8 cellular contexts compared by ENCODE assay signal in the genomic region with DNA sequence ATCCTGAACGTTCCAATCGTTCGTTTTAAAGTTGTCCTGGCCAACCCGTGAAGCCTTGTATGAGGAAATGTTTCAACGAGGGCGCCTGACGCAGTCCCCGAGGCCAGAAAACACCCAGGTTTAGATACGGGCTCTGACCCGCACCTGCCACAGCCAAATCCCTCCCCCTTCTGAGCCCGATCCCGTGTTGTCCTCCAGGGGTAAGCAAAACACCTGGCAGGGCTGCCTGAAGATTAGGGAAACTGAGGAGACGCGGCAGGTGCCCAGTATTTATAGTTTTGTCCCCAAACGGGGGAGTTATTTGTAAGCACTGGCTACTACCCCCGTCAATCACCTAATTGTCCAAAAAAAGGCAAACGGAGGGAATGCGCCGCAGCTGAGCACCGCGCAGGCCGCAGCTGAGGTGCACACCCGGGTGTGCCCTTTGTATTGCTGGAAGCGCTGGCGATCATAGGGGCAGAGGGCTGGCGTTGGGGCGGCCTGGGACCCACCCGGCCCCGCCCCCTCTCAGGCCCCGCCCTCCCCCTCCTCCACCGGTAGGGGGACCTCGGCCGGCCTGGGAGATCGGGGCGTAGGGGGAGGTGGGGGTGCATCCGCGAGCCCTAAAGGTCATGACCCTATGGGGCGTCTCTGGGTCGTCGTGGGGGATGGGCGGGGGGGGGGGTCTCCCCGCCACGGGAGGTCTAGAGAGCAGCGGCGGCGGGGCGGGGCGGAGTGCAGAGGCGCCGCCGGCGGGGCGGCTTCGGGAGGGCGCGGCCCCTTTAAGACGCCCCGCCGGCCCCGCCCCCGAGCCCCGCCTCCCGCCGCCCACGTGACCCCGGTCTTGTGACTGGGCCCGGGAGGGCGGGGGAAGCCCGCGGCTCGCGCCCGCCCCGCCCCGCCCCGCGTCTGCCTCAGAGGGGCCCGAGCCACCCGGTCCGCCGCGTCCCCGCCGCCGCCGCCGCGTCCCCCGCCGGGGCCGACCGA. TPM values are rescaled to one million over a fixed set of nuclear protein-coding genes. Genes with fewer than 3 reads are reported as not detected.
DNase-seq lines count a peak whose midpoint lies in the region; ATAC-seq and TF ChIP-seq lines count a peak whose summit lies in the region.

A gene with protein sequence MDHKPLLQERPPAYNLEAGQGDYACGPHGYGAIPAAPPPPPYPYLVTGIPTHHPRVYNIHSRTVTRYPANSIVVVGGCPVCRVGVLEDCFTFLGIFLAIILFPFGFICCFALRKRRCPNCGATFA (plus strand): TSS at position 896 of the 966 bp plus-strand sequence. CDS start 110 bp downstream, outside the sequence.

- no peaks in the 10 kb centered on the region for H3K9me3 Mint-ChIP-seq in chondrocyte (ENCODE audit: low read depth)

- peak; percentile 95 for DNase-seq in AG08395 (ENCODE audit: low spot score)
- peak; percentile 57 for DNase-seq in NCI-H446 treated with DMSO at 0.1 percent for 48 hours (lab: John Stamatoyannopoulos, UW)
- peak; percentile 84 to 88 for DNase-seq in activated CD4-positive, alpha-beta T cell treated with anti-CD3 and anti-CD28 coated beads for 24 hours (ENCODE audit: low read depth in 2 of 2)
- no peak for DNase-seq in chondrocyte (ENCODE audit: low spot score)
- peak; percentile 93 for DNase-seq in kidney tubule cell (ENCODE audit: low spot score)
- peak; percentile 85 to 95 (median 88) for DNase-seq in stimulated activated CD4-positive, alpha-beta T cell treated with anti-CD3 and anti-CD28 coated beads, Interleukin-1b, Interleukin-23, amount 100 ng/mL, for 24 hours (ENCODE audit: low read depth in 4 of 4, low spot score in 1 of 4)

- peak within 1 kb of the TSS; percentile 95 for H3K27ac Mint-ChIP-seq in chondrocyte (ENCODE audit: unreplicated experiment)

- H3K4me3 Mint-ChIP-seq in chondrocyte (ENCODE audit: unreplicated experiment), result peak within 1 kb of the TSS; percentile 85

- H3K4me1 Mint-ChIP-seq in chondrocyte (ENCODE audit: low read depth), result peaks cover 45% of the 10 kb centered on the region

- H3K27me3 Mint-ChIP-seq in chondrocyte (ENCODE audit: low read depth), result no peaks in the 10 kb centered on the region

- H3K36me3 Mint-ChIP-seq in chondrocyte (ENCODE audit: low read depth), result peaks cover 12% of the 10 kb centered on the region

- peak; percentile 86 for ATAC-seq in GM18907 (IDR thresholded peaks at IDR 0.05; ENCODE audit: unreplicated experiment)
- ATAC-seq in HG03139 (IDR thresholded peaks at IDR 0.05; ENCODE audit: unreplicated experiment), result peak; percentile 73

- no peak for TF ChIP-seq CTCF in chondrocyte (IDR thresholded peaks at IDR 0.05)

RNA-seq across cellular contexts. Expression of the gene that starts here (rescaled TPM):
- total RNA-seq in chondrocyte, result 264 to 370 TPM (median 359 TPM) in 3 replicates
